11 cellular contexts compared by ENCODE assay signal in genomic region chr11:46672381-46672839, GRCh38. TPM values are rescaled to one million over a fixed set of nuclear protein-coding genes. Genes with fewer than 3 reads are reported as not detected.
DNase-seq lines count a peak whose midpoint lies in the region; ATAC-seq, FAIRE-seq and TF ChIP-seq lines count a peak whose summit lies in the region.
"Had no signal": no experiment of that assay in that cellular context is flagged by ENCODE, and none has a peak within 500 bp of the region (broad histone marks: within the 10 kb centered on the region; RNA-seq: fewer than 3 reads in every experiment).

No MANE protein-coding gene starts in this region.

- DNase-seq in A673 (ENCODE audit: low spot score) (no peak), Calu3 (no peak), kidney (peak; percentile 43), A172 (ENCODE audit: low spot score) (no peak)
- no peak for DNase-seq in activated CD4-positive, alpha-beta memory T cell treated with anti-CD3 and anti-CD28 coated beads for 36 hours
- DNase-seq in activated CD4-positive, CD25-positive, alpha-beta regulatory T cell (lab: John Stamatoyannopoulos, UW), result no peak
- no peak for DNase-seq in effector CD4-positive, alpha-beta T cell
- DNase-seq: effector CD8-positive, alpha-beta T cell; HFFc6; NCI-H1092 treated with DMSO at 0.1 percent for 48 hours had no signal

- H3K4me1 ChIP-seq in A673 (ENCODE audit: insufficient read depth, low read length, poor library complexity, severe bottlenecking) (no peaks in the 10 kb centered on the region), kidney (ENCODE audit: control insufficient read depth in 1 of 2, insufficient read depth in 1 of 2, low read depth in 1 of 2, low read length in 2 of 2) (peaks cover 0 to 24% of the 10 kb centered on the region in 2 donors)

- no peak for FAIRE-seq in kidney (lab: Jason Lieb, UNC)

- POLR2A ChIA-PET in A673 (lab: Charles Lee; ENCODE audit: low non-redundant PET), result no interaction called here
- POLR2A ChIA-PET in activated CD4-positive, alpha-beta memory T cell treated with anti-CD3 and anti-CD28 coated beads for 36 hours (lab: Charles Lee), result no interaction called here

- no peak overlapping the region for H3K4me3 Mint-ChIP-seq in Calu3 (ENCODE audit: low read depth, unreplicated experiment)
- H3K4me3 Mint-ChIP-seq in activated CD4-positive, alpha-beta memory T cell treated with anti-CD3 and anti-CD28 coated beads for 36 hours, result no peak overlapping the region
- H3K4me3 Mint-ChIP-seq: HFFc6 had no signal

- H3K9me3 ChIP-seq in A673 (ENCODE audit: low read depth, low read length, poor library complexity, severe bottlenecking) (no peaks in the 10 kb centered on the region), kidney (ENCODE audit: control insufficient read depth in 1 of 2, low read length in 2 of 2) (no peaks in the 10 kb centered on the region)

- H3K27ac Mint-ChIP-seq in Calu3 (ENCODE audit: unreplicated experiment), result no peak overlapping the region
- H3K27ac Mint-ChIP-seq in activated CD4-positive, alpha-beta memory T cell treated with anti-CD3 and anti-CD28 coated beads for 36 hours, result peak overlapping the region; percentile 92
- H3K27ac Mint-ChIP-seq: HFFc6 had no signal

- H3K9ac ChIP-seq in kidney (ENCODE audit: low read length in 2 of 2), result no peak overlapping the region

- H3K4me1 Mint-ChIP-seq in Calu3 (ENCODE audit: low read depth, unreplicated experiment), result no peaks in the 10 kb centered on the region
- peaks cover 77% of the 10 kb centered on the region for H3K4me1 Mint-ChIP-seq in activated CD4-positive, alpha-beta memory T cell treated with anti-CD3 and anti-CD28 coated beads for 36 hours (ENCODE audit: low read depth)

- TF ChIP-seq CTCF in A673 (conservative IDR thresholded peaks at IDR 0.05; ENCODE audit: low read depth, low read length) (no peak), Calu3 (IDR thresholded peaks at IDR 0.05; ENCODE audit: unreplicated experiment) (no peak), kidney (IDR thresholded peaks at IDR 0.05; ENCODE audit: borderline replicate concordance, extremely low read depth, insufficient read depth) (no peak)

- no peaks in the 10 kb centered on the region for H3K27me3 ChIP-seq in A673 (replicated peaks; ENCODE audit: insufficient read depth, low read depth, low read length, poor library complexity)

- H3K36me3 Mint-ChIP-seq in Calu3 (ENCODE audit: insufficient read depth, unreplicated experiment), result peaks cover 34% of the 10 kb centered on the region
- H3K36me3 Mint-ChIP-seq in activated CD4-positive, alpha-beta memory T cell treated with anti-CD3 and anti-CD28 coated beads for 36 hours, result peaks cover 18% of the 10 kb centered on the region

- no peak overlapping the region for H3K4me3 ChIP-seq in A673 (ENCODE audit: low read depth, low read length, poor library complexity, severe bottlenecking)
- H3K4me3 ChIP-seq in kidney (ENCODE audit: low read length in 2 of 2), result no peak overlapping the region

- H3K27me3 Mint-ChIP-seq in Calu3 (ENCODE audit: unreplicated experiment), result no peaks in the 10 kb centered on the region
- H3K27me3 Mint-ChIP-seq in activated CD4-positive, alpha-beta memory T cell treated with anti-CD3 and anti-CD28 coated beads for 36 hours, result no peaks in the 10 kb centered on the region

- H3K36me3 ChIP-seq in A673 (ENCODE audit: insufficient read depth, low read length, poor library complexity, severe bottlenecking), result peaks cover 52% of the 10 kb centered on the region
- H3K36me3 ChIP-seq in kidney (ENCODE audit: control insufficient read depth in 1 of 2, insufficient read depth in 2 of 2, low read length in 2 of 2), result peaks cover 35 to 38% of the 10 kb centered on the region in 2 donors

- CTCF ChIA-PET in A673 (lab: Charles Lee), result no interaction called here
- CTCF ChIA-PET in Calu3 (lab: Charles Lee), result no interaction called here
- CTCF ChIA-PET in activated CD4-positive, alpha-beta memory T cell treated with anti-CD3 and anti-CD28 coated beads for 36 hours (lab: Charles Lee), result no interaction called here

- BruUV-seq in A673 (replicated peaks; lab: Mats Ljungman, UMichigan) (TSS peak; percentile 41), Calu3 (replicated peaks; lab: Mats Ljungman, UMichigan) (TSS peak; percentile 17)

- H3K27ac ChIP-seq in A673 (ENCODE audit: low read depth, low read length, poor library complexity, severe bottlenecking) (no peak overlapping the region), kidney (ENCODE audit: low read depth in 2 of 2, low read length in 2 of 2) (no peak overlapping the region)

- no peaks in the 10 kb centered on the region for H3K9me3 Mint-ChIP-seq in Calu3 (ENCODE audit: low read depth, unreplicated experiment)
- H3K9me3 Mint-ChIP-seq in activated CD4-positive, alpha-beta memory T cell treated with anti-CD3 and anti-CD28 coated beads for 36 hours, result no peaks in the 10 kb centered on the region
- H3K9me3 Mint-ChIP-seq: HFFc6 had no signal

- ATAC-seq in GM21526 (IDR thresholded peaks at IDR 0.05; ENCODE audit: low FRiP score, unreplicated experiment), result no peak

- intact Hi-C loops in A673 (cut with micrococcal nuclease; ENCODE audit: unreplicated experiment), result no loop called here
- intact Hi-C loops in Calu3 (cut with micrococcal nuclease; ENCODE audit: unreplicated experiment), result no loop called here
- intact Hi-C loops in activated CD4-positive, alpha-beta memory T cell treated with anti-CD3 and anti-CD28 coated beads for 36 hours (cut with micrococcal nuclease), result no loop called here
- intact Hi-C loops in kidney (cut with DNase I), result no loop called here

RNA-seq across cellular contexts. Expression of gene ARHGAP1, which starts 28.0 kb away (rescaled TPM):
- total RNA-seq in A673 (2021) (89.3 and 92.8 TPM in 2 replicates), Calu3 (2022) (65.4 and 81.6 TPM in 2 replicates), kidney (137 TPM)
- total RNA-seq in activated CD4-positive, alpha-beta memory T cell treated with anti-CD3 and anti-CD28 coated beads for 36 hours, result 10 to 100 TPM; 45.8 to 46.2 TPM
- 35.5 TPM for polyA plus RNA-seq in kidney (ENCODE audit: insufficient read depth, low read depth, low replicate concordance)
- total RNA-seq in A172 (2014; rRNA removed; shearing (Covaris generic)), result 44.0 and 47.6 TPM in 2 replicates

RNA-seq across cellular contexts. Expression of gene ZNF408, which starts 28.4 kb away (rescaled TPM):
- total RNA-seq in A673 (2021) (33.9 and 40.1 TPM in 2 replicates), Calu3 (2022) (14.8 and 15.5 TPM in 2 replicates), kidney (9.7 TPM)
- total RNA-seq in activated CD4-positive, alpha-beta memory T cell treated with anti-CD3 and anti-CD28 coated beads for 36 hours, result 10 to 100 TPM in 1 of 2 experiments, 1 to 10 TPM in 1; 9.4 to 10.7 TPM
- 7.8 TPM for polyA plus RNA-seq in kidney (ENCODE audit: insufficient read depth, low read depth, low replicate concordance)
- 7.9 and 14.2 TPM in 2 replicates for total RNA-seq in A172 (2014; rRNA removed; shearing (Covaris generic))

RNA-seq across cellular contexts. Expression of gene F2, which starts 46.6 kb away (rescaled TPM):
- total RNA-seq in A673 (2021), result not detected in 2 replicates
- not detected in 2 replicates for total RNA-seq in Calu3 (2022)
- total RNA-seq in activated CD4-positive, alpha-beta memory T cell treated with anti-CD3 and anti-CD28 coated beads for 36 hours, result under 1 TPM in 1 of 2 experiments, not detected in 1; 0.29 TPM
- not detected for total RNA-seq in kidney
- polyA plus RNA-seq in kidney (ENCODE audit: insufficient read depth, low read depth, low replicate concordance), result not detected
- not detected in 2 replicates for total RNA-seq in A172 (2014; rRNA removed; shearing (Covaris generic))
- total RNA-seq: HFFc6 had no signal

RNA-seq across cellular contexts. Expression of gene ATG13, which starts 55.1 kb away (rescaled TPM):
- 155 and 158 TPM in 2 replicates for total RNA-seq in A673 (2021)
- total RNA-seq in Calu3 (2022), result 53.2 and 57.1 TPM in 2 replicates
- total RNA-seq in activated CD4-positive, alpha-beta memory T cell treated with anti-CD3 and anti-CD28 coated beads for 36 hours, result 10 to 100 TPM; 49.9 to 51.0 TPM
- 73.5 TPM for total RNA-seq in kidney
- polyA plus RNA-seq in kidney (ENCODE audit: insufficient read depth, low read depth, low replicate concordance), result 40.1 TPM
- total RNA-seq in A172 (2014; rRNA removed; shearing (Covaris generic)), result 66.5 and 93.3 TPM in 2 replicates

RNA-seq across cellular contexts. Expression of gene HARBI1, which starts 55.4 kb away (rescaled TPM):
- total RNA-seq in A673 (2021) (10.1 and 11.6 TPM in 2 replicates), Calu3 (2022) (8.2 and 10.1 TPM in 2 replicates), kidney (4.0 TPM)
- 1 to 10 TPM; 3.1 TPM for total RNA-seq in activated CD4-positive, alpha-beta memory T cell treated with anti-CD3 and anti-CD28 coated beads for 36 hours
- 2.5 TPM for polyA plus RNA-seq in kidney (ENCODE audit: insufficient read depth, low read depth, low replicate concordance)
- 5.2 and 7.4 TPM in 2 replicates for total RNA-seq in A172 (2014; rRNA removed; shearing (Covaris generic))
